15 cellular contexts compared by ENCODE assay signal in genomic region chr16:88695218-88695617, GRCh38. TPM values are rescaled to one million over a fixed set of nuclear protein-coding genes. Genes with fewer than 3 reads are reported as not detected.
"Had no signal": no experiment of that assay in that cellular context is flagged by ENCODE, and none has a peak within 500 bp of the region (broad histone marks: within the 10 kb centered on the region; RNA-seq: fewer than 3 reads in every experiment).

No MANE protein-coding gene starts in this region.

- DNase-seq: activated CD4-positive, alpha-beta T cell treated with anti-CD3 and anti-CD28 coated beads, Interleukin-2, amount 50 U/mL, for 1 hour; activated naive CD4-positive, alpha-beta T cell treated with Interleukin-2 at 50 U/mL for 16 hours; body of pancreas; effector memory CD8-positive, alpha-beta T cell; mesenchymal stem cell; naive thymus-derived CD8-positive, alpha-beta T cell; stimulated activated CD8-positive, alpha-beta memory T cell treated with anti-CD3 and anti-CD28 coated beads, Interleukin-4, amount 100 ng/mL, for 48 hours; stimulated activated naive CD4-positive, alpha-beta T cell treated with Interleukin-2 at 50 U/mL for 16 hours; T-helper 1 cell; thyroid gland had no signal

- H3K4me1 ChIP-seq: body of pancreas, pancreas, thyroid gland had no signal

- ATAC-seq: activated CD4-positive, CD25-positive, alpha-beta regulatory T cell treated with anti-CD3 and anti-CD28 coated beads, Interleukin-2, amount 50 U/mL, for 24 hours; body of pancreas; effector memory CD8-positive, alpha-beta T cell; naive thymus-derived CD8-positive, alpha-beta T cell; pancreas had no signal

- H3K4me3 Mint-ChIP-seq: effector memory CD8-positive, alpha-beta T cell had no signal

- H3K9me3 Mint-ChIP-seq: activated T-helper 2 cell treated with anti-CD3 and anti-CD28 coated beads, Interferon-gamma antibody, Interleukin-2, Interleukin-4, amounts not matched to agents 10 μg/mL and 5 μg/mL and 100 μg/mL, durations not matched to agents 14 hours and 24 hours and 36 hours; effector memory CD8-positive, alpha-beta T cell; naive thymus-derived CD8-positive, alpha-beta T cell had no signal

- H3K4me3 ChIP-seq: body of pancreas, pancreas, thyroid gland had no signal

- H3K27me3 ChIP-seq: body of pancreas, pancreas, thyroid gland had no signal

- H3K9me3 ChIP-seq: body of pancreas, pancreas, thyroid gland had no signal

- H3K27ac ChIP-seq: body of pancreas, pancreas, thyroid gland had no signal

- H3K27me3 Mint-ChIP-seq: effector memory CD8-positive, alpha-beta T cell; naive thymus-derived CD8-positive, alpha-beta T cell had no signal

- H3K27ac Mint-ChIP-seq: activated T-helper 2 cell treated with anti-CD3 and anti-CD28 coated beads, Interferon-gamma antibody, Interleukin-2, Interleukin-4, amounts not matched to agents 10 μg/mL and 5 μg/mL and 100 μg/mL, durations not matched to agents 14 hours and 24 hours and 36 hours had no signal

RNA-seq across cellular contexts. Expression of gene SNAI3, which starts 8.9 kb away (rescaled TPM):
- total RNA-seq: fibroblast of villous mesenchyme, urinary bladder had no signal
